ENCODE assay signal across 7 cellular contexts in genomic region chr4:182921608-182922007, GRCh38.
"Had no signal": no experiment of that assay in that cellular context is flagged by ENCODE, and none has a peak within 500 bp of the region (broad histone marks: within the 10 kb centered on the region; RNA-seq: fewer than 3 reads in every experiment).

No MANE protein-coding gene starts in this region.

- ATAC-seq: HCT116 had no signal

- H3K4me3 ChIP-seq: GM23248, HAP-1 had no signal

- H3K9me3 ChIP-seq: HAP-1 had no signal

- H2AFZ ChIP-seq: GM23248 had no signal

- DNase-seq: GM23248, GOT3, H7, HFFc6, KBM-7 had no signal

- H3K36me3 ChIP-seq: HAP-1 had no signal

- H3K9ac ChIP-seq: GM23248 had no signal

- H3K27ac ChIP-seq: GM23248 had no signal
